35 cellular contexts compared by ENCODE assay signal in the genomic region with DNA sequence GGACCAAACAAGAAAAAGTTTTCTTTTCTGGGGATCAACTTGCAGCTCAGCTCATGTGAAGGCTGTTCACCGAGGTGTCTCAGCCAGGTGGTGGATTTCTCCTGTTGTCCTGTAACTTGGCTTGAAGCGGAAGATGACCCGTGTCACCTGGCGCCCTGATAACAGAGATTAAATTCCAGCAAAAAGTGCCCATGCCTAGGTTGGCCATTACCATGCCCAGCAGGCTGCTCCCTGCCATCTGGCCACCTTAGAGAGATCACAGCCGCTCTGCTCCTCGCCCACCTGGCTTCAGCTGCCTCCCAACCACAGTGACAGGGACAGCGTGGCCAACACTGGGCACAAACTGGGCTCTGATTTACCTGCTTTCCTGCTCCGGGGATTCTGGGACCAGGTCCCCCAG.
"Had no signal": no experiment of that assay in that cellular context is flagged by ENCODE, and none has a peak within 500 bp of the region (broad histone marks: within the 10 kb centered on the region; RNA-seq: fewer than 3 reads in every experiment).

No MANE protein-coding gene starts in this region.

- DNase-seq: activated B cell treated with CpG ODN at 0.5 μM for 24 hours; activated CD4-positive, alpha-beta memory T cell treated with anti-CD3 and anti-CD28 coated beads for 36 hours; activated CD4-positive, alpha-beta T cell treated with anti-CD3 and anti-CD28 coated beads for 4 hours; activated CD4-positive, alpha-beta T cell treated with anti-CD3 and anti-CD28 coated beads, Interleukin-2, amount 50 U/mL, for 1 hour; activated CD4-positive, CD25-positive, alpha-beta regulatory T cell treated with anti-CD3 and anti-CD28 coated beads, Interleukin-2, amount 50 U/mL, for 72 hours; activated CD8-positive, alpha-beta memory T cell treated with anti-CD3 and anti-CD28 coated beads, Interleukin-2, amount 50 U/mL, for 4 hours; activated gamma-delta T cell treated with Interleukin-2 at 50 U/mL for 16 hours; activated naive CD4-positive, alpha-beta T cell treated with anti-CD3 and anti-CD28 coated beads for 36 hours; activated T-cell treated with anti-CD3 and anti-CD28 coated beads for 4 hours; activated T-cell treated with anti-CD3 and anti-CD28 coated beads, Interleukin-2, amount 50 U/mL, for 4 hours; adrenal gland; body of pancreas; colonic mucosa; Kasumi-1; KG1; MG63; MV-4-11; NCI-H1092; NCI-H1436 treated with DMSO at 0.1 percent for 48 hours; NCI-H187 treated with DMSO at 0.1 percent for 48 hours; NCI-H2081; NCI-H345; NCI-H510A; NCI-H82; NK-92 treated with Interleukin-12 subunit alpha and Interleukin-12 subunit beta, amount 100 ng/mL, for 24 hours; PC-3; Peyer's patch; RPMI8226; SW 1271; T-helper 1 cell; T-helper 2 cell; T-helper 9 cell had no signal

- ATAC-seq: activated naive CD4-positive, alpha-beta T cell treated with anti-CD3 and anti-CD28 coated beads, Interleukin-2, amount 50 U/mL, for 72 hours; activated T-cell treated with anti-CD3 and anti-CD28 coated beads, Interleukin-2, amount 50 U/mL, for 4 hours; body of pancreas; PC-3 had no signal

- H3K27me3 ChIP-seq: adrenal gland, body of pancreas, breast epithelium, colonic mucosa, Peyer's patch had no signal

- H3K36me3 ChIP-seq: adrenal gland, breast epithelium, colonic mucosa, MG63, Peyer's patch had no signal

- H3K4me3 ChIP-seq: adrenal gland, body of pancreas, breast epithelium, colonic mucosa, MG63, Peyer's patch had no signal

- H3K4me1 ChIP-seq: adrenal gland, body of pancreas, breast epithelium, colonic mucosa, Peyer's patch had no signal

- H3K27ac ChIP-seq: adrenal gland, body of pancreas, breast epithelium, colonic mucosa, Peyer's patch, VCaP had no signal
